Comparison of ENCODE assay signal across 1 cellular context in genomic region chr19:12777217-12778019, GRCh38.
TF ChIP-seq lines count a peak whose summit lies in the region.

No MANE protein-coding gene starts in this region.

TF ChIP-seq in GM12878, 131 proteins besides CTCF, POLR2A, EP300 and RAD21 (continued from another document):
- TF ChIP-seq MTA2 (IDR thresholded peaks at IDR 0.05; ENCODE audit: low read depth) (peak; percentile 54; the same call in 1 of the 2 replicates), BCL3 (IDR thresholded peaks at IDR 0.05; ENCODE audit: borderline replicate concordance, insufficient read depth, low read depth, low read length, poor library complexity, severe bottlenecking) (peak; percentile 56), HDAC2 (IDR thresholded peaks at IDR 0.05) (no peak), TAF1 (IDR thresholded peaks at IDR 0.05; ENCODE audit: borderline replicate concordance, low read depth, low read length) (no peak), LARP7 (IDR thresholded peaks at IDR 0.05) (0 out of 2 replicates have a peak, but pooled peaks have one; percentile 35), HCFC1 (IDR thresholded peaks at IDR 0.05; ENCODE audit: low read length) (no peak), NFIC (IDR thresholded peaks at IDR 0.05; ENCODE audit: low read depth, low read length) (no peak), TCF12 (IDR thresholded peaks at IDR 0.05; ENCODE audit: low read depth, low read length) (peak; percentile 63; the same call in 1 of the 2 replicates), RFX5 (IDR thresholded peaks at IDR 0.05; ENCODE audit: low read depth, low read length) (no peak), CBFB (IDR thresholded peaks at IDR 0.05; ENCODE audit: low read depth) (peak; percentile 96), SUZ12 (IDR thresholded peaks at IDR 0.05; ENCODE audit: unreplicated experiment) (no peak), ATF2 (IDR thresholded peaks at IDR 0.05; ENCODE audit: low read length) (no peak)
